ENCODE assay signal across 8 cellular contexts in genomic region chr2:111455016-111455415, GRCh38.
DNase-seq lines count a peak whose midpoint lies in the region; ATAC-seq and TF ChIP-seq lines count a peak whose summit lies in the region.
"Not testable (repeated sequence)": the region's sequence is repeated elsewhere in the genome, so short reads cannot be mapped to it uniquely, and the experiment has no call there.

No MANE protein-coding gene starts in this region.

- H3K4me1 Mint-ChIP-seq in H9, result peaks cover 16 to 19% of the 10 kb centered on the region in 2 experiments
- H3K4me1 Mint-ChIP-seq in T-helper 17 cell, result not testable (repeated sequence)

- H2BK20ac ChIP-seq in H9 (ENCODE audit: low read depth, low read length, poor library complexity, severe bottlenecking), result not testable (repeated sequence)

- H3K23ac ChIP-seq in H9 (ENCODE audit: insufficient read length, low read depth, low read length), result not testable (repeated sequence)

- H4K20me1 ChIP-seq in H9 (ENCODE audit: control insufficient read depth, insufficient read depth, insufficient read length); OCI-LY1 (ENCODE audit: insufficient read depth, low read length); mammary epithelial cell (ENCODE audit: insufficient read depth, low read length): not testable (repeated sequence)

- H3K79me1 ChIP-seq in H9 (ENCODE audit: insufficient read depth, low read depth, low read length, poor library complexity, severe bottlenecking), result not testable (repeated sequence)

- not testable (repeated sequence) for H3K9me3 ChIP-seq in H9 (ENCODE audit: control insufficient read depth, low read depth, low read length); OCI-LY1 (ENCODE audit: low read length); T-helper 17 cell (ENCODE audit: control insufficient read depth, low read length, poor library complexity, severe bottlenecking); mammary epithelial cell (replicated peaks; ENCODE audit: insufficient read depth, low read length); liver (ENCODE audit: control insufficient read depth in 4 of 4, low read length in 3 of 4); spleen

- H3K9me2 ChIP-seq in OCI-LY1 (ENCODE audit: low read depth, low read length), result not testable (repeated sequence)

- H3K4me3 ChIP-seq in ACC112 (ENCODE audit: low read depth, low read length); OCI-LY1 (ENCODE audit: low read depth, low read length, poor library complexity, severe bottlenecking); mammary epithelial cell (replicated peaks in 1 of 3; ENCODE audit: insufficient read depth in 1 of 3, low read depth in 2 of 3, low read length in 3 of 3); liver (ENCODE audit: low read depth in 1 of 3, low read length in 3 of 3); spleen: not testable (repeated sequence)

- H3K56ac ChIP-seq in H9 (ENCODE audit: insufficient read length, low read depth, low read length), result not testable (repeated sequence)

- not testable (repeated sequence) for H3F3A ChIP-seq in OCI-LY1 (ENCODE audit: insufficient read depth, low read length)

- H3K14ac ChIP-seq in H9 (ENCODE audit: insufficient read depth, low read length), result not testable (repeated sequence)

- not testable (repeated sequence) for TF ChIP-seq POLR2A in spleen (IDR thresholded peaks at IDR 0.05)

- not testable (repeated sequence) for ATAC-seq in T-helper 17 cell
- peak; percentile 12 for ATAC-seq in esophagus mucosa

- not testable (repeated sequence) for H3T11ph ChIP-seq in H9 (ENCODE audit: low read length)

- CTCF ChIA-PET in mammary epithelial cell (lab: Charles Lee; ENCODE audit: low non-redundant PET), result not testable (repeated sequence)

- H4K5ac ChIP-seq in H9 (ENCODE audit: insufficient read length, low read depth, low read length), result not testable (repeated sequence)

- dilution Hi-C loops in mammary epithelial cell (cut with HindIII; ENCODE audit: low sequenced_read_pairs), result not testable (repeated sequence)

- not testable (repeated sequence) for H3K23me2 ChIP-seq in H9 (ENCODE audit: insufficient read length, low read depth, low read length, poor library complexity, severe bottlenecking)

- not testable (repeated sequence) for H2BK5ac ChIP-seq in H9 (ENCODE audit: insufficient read length, low read length)

- not testable (repeated sequence) for TF ChIP-seq CTCF in H9 (conservative IDR thresholded peaks at IDR 0.05); OCI-LY1 (IDR thresholded peaks at IDR 0.05; ENCODE audit: low read length); mammary epithelial cell (conservative IDR thresholded peaks at IDR 0.05 in 1 of 2, IDR thresholded peaks at IDR 0.05 in 1 of 2; ENCODE audit: extremely low read depth in 1 of 2, insufficient read depth in 1 of 2, low read depth in 1 of 2, low read length in 2 of 2); liver (IDR thresholded peaks at IDR 0.05; ENCODE audit: low read depth, low read length, missing input control); spleen (IDR thresholded peaks at IDR 0.05 in 8 of 11, conservative IDR thresholded peaks at IDR 0.05 in 3 of 11)

- DNase-seq in H9, T-helper 17 cell, mammary epithelial cell, spleen: not testable (repeated sequence)

- H3K27ac Mint-ChIP-seq in H9 (peak overlapping the region in 2 of 3 experiments; percentile 34 to 77; a peak in 1 of 7 replicates), T-helper 17 cell (peak overlapping the region; percentile 54)

- H3K27ac ChIP-seq in ACC112 (ENCODE audit: low read depth, low read length), result peak overlapping the region; percentile 36; the same call in 1 of the 2 replicates
- H3K27ac ChIP-seq in H9 (ENCODE audit: insufficient read length, low read depth, low read length); liver (ENCODE audit: low read depth in 1 of 2, low read length in 2 of 2): not testable (repeated sequence)
- peak overlapping the region; percentile 70 for H3K27ac ChIP-seq in OCI-LY1 (ENCODE audit: low read depth, low read length, poor library complexity, severe bottlenecking)
- peak overlapping the region; percentile 29 for H3K27ac ChIP-seq in mammary epithelial cell (ENCODE audit: insufficient read depth, low read depth, low read length)
- peak overlapping the region in 5 of 8 donors; percentile 58 to 82 (median 58) for H3K27ac ChIP-seq in spleen

- not testable (repeated sequence) for H2BK120ac ChIP-seq in H9 (ENCODE audit: low read depth, low read length, poor library complexity, severe bottlenecking)

- H3K9me3 Mint-ChIP-seq in H9, result not testable (repeated sequence)

- not testable (repeated sequence) for H3K27me3 Mint-ChIP-seq in H9 (ENCODE audit: low read depth); T-helper 17 cell

- H2AFZ ChIP-seq in ACC112 (ENCODE audit: low read length, unreplicated experiment); H9 (ENCODE audit: low read length); OCI-LY1 (ENCODE audit: low read length); mammary epithelial cell (ENCODE audit: low read depth, low read length): not testable (repeated sequence)

- not testable (repeated sequence) for H3K36me3 ChIP-seq in ACC112 (ENCODE audit: insufficient read depth, low read length); OCI-LY1 (ENCODE audit: insufficient read depth, low read length); mammary epithelial cell (ENCODE audit: insufficient read depth, low read length); liver (ENCODE audit: control insufficient read depth in 4 of 4, insufficient read depth in 3 of 4, low read depth in 1 of 4, low read length in 3 of 4); spleen

- not testable (repeated sequence) for H4K91ac ChIP-seq in H9 (ENCODE audit: insufficient read length, low read depth, low read length)

- peaks cover 33% of the 10 kb centered on the region for H3K79me2 ChIP-seq in ACC112 (ENCODE audit: control insufficient read depth, insufficient read depth, low read length, unreplicated experiment)
- H3K79me2 ChIP-seq in H9 (ENCODE audit: insufficient read depth, low read length); OCI-LY1 (ENCODE audit: insufficient read depth, low read length): not testable (repeated sequence)
- H3K79me2 ChIP-seq in mammary epithelial cell (ENCODE audit: insufficient read depth, low read length), result peaks cover 60% of the 10 kb centered on the region

- H3K4me3 Mint-ChIP-seq in H9, T-helper 17 cell: not testable (repeated sequence)

- not testable (repeated sequence) for H3K4me2 ChIP-seq in H9 (ENCODE audit: insufficient read depth, insufficient read length, low read length); OCI-LY1 (ENCODE audit: low read length); mammary epithelial cell (ENCODE audit: insufficient read depth, low read depth, low read length)

- H2BK15ac ChIP-seq in H9 (ENCODE audit: low read depth, low read length), result not testable (repeated sequence)

- not testable (repeated sequence) for H3K9ac ChIP-seq in H9 (ENCODE audit: extremely low read depth, insufficient read length, low read length); OCI-LY1 (ENCODE audit: low read length); mammary epithelial cell (ENCODE audit: insufficient read depth, low read length); liver (ENCODE audit: low read depth in 1 of 2, low read length in 2 of 2)

- not testable (repeated sequence) for TF ChIP-seq RAD21 in liver (IDR thresholded peaks at IDR 0.05)

- not testable (repeated sequence) for H4K8ac ChIP-seq in H9 (replicated peaks; ENCODE audit: insufficient read length, low read depth, low read length)

- H3K27me3 ChIP-seq in ACC112 (ENCODE audit: insufficient read depth, low read length); H9 (ENCODE audit: insufficient read depth, low read length); OCI-LY1 (ENCODE audit: insufficient read depth, low read length); mammary epithelial cell (ENCODE audit: insufficient read depth, low read length); liver (ENCODE audit: control insufficient read depth in 4 of 4, insufficient read depth in 4 of 4, low read length in 3 of 4); spleen (replicated peaks in 1 of 7): not testable (repeated sequence)

- H3K4ac ChIP-seq in H9 (ENCODE audit: low read depth, low read length), result not testable (repeated sequence)

- H2BK12ac ChIP-seq in H9 (ENCODE audit: insufficient read length, low read depth, low read length), result not testable (repeated sequence)

- not testable (repeated sequence) for H3K4me1 ChIP-seq in ACC112 (ENCODE audit: control insufficient read depth, insufficient read depth, low read length, unreplicated experiment); H9 (ENCODE audit: insufficient read depth, low read length); mammary epithelial cell (ENCODE audit: insufficient read depth, low read length); liver (ENCODE audit: control insufficient read depth in 4 of 4, insufficient read depth in 4 of 4, low read length in 3 of 4)
- H3K4me1 ChIP-seq in OCI-LY1 (ENCODE audit: insufficient read depth, low read length, severe bottlenecking), result peaks cover 38% of the 10 kb centered on the region
- peaks cover 0 to 14% (median 2%) of the 10 kb centered on the region in 6 donors for H3K4me1 ChIP-seq in spleen

- in situ Hi-C loops in mammary epithelial cell (cut with MboI; ENCODE audit: low sequenced_read_pairs in 2 of 2), result not testable (repeated sequence)

- BruUV-seq in mammary epithelial cell (replicated peaks; lab: Mats Ljungman, UMichigan), result not testable (repeated sequence)

- WGBS in H9 (ENCODE audit: extremely low coverage, insufficient read length, low lambda C conversion rate), result no CpG with 5 or more reads among the region's 6 CpGs
- 99% methylated on average over 3 of the region's 6 CpGs for WGBS in mammary epithelial cell (ENCODE audit: low coverage, missing lambda C conversion rate)
- 66% methylated on average over 6 of the region's 6 CpGs for WGBS in liver
- 76 to 94% (median 89%) methylated on average over 5 to 6 of the region's 6 CpGs for WGBS in spleen, 5 donors

- H2AK5ac ChIP-seq in H9 (ENCODE audit: insufficient read length, low read length), result not testable (repeated sequence)

- intact Hi-C loops in mammary epithelial cell (cut with micrococcal nuclease); spleen (cut with DNase I; ENCODE audit: low total_unique reads): not testable (repeated sequence)

- H3K36me3 Mint-ChIP-seq in H9 (ENCODE audit: insufficient read depth in 1 of 3, low read depth in 3 of 3); T-helper 17 cell (ENCODE audit: low read depth): not testable (repeated sequence)

- not testable (repeated sequence) for H3K18ac ChIP-seq in H9 (ENCODE audit: insufficient read length, low read depth, low read length)
